In genomic region chr10:117547301-117548153, GRCh38 we compare ENCODE assay signal across 17 cellular contexts. TPM values are rescaled to one million over a fixed set of nuclear protein-coding genes. Genes with fewer than 3 reads are reported as not detected.
DNase-seq lines count a peak whose midpoint lies in the region; ATAC-seq, FAIRE-seq and TF ChIP-seq lines count a peak whose summit lies in the region.
"Had no signal": no experiment of that assay in that cellular context is flagged by ENCODE, and none has a peak within 500 bp of the region (broad histone marks: within the 10 kb centered on the region; RNA-seq: fewer than 3 reads in every experiment).

No MANE protein-coding gene starts in this region.

- H4K20me1 ChIP-seq in HepG2 (ENCODE audit: insufficient read depth, low read length) (no peaks in the 10 kb centered on the region), neural progenitor cell (ENCODE audit: low read depth) (peaks cover 80% of the 10 kb centered on the region)

- POLR2A ChIA-PET in HepG2 (lab: Yijun Ruan, JAX), result no interaction called here

- H3K9me3 ChIP-seq in HepG2 (ENCODE audit: low read length) (no peaks in the 10 kb centered on the region), right lobe of liver (no peaks in the 10 kb centered on the region), ectodermal cell (ENCODE audit: control insufficient read depth, low read length) (no peaks in the 10 kb centered on the region), neural progenitor cell (ENCODE audit: low read depth) (no peaks in the 10 kb centered on the region), tibial nerve (no peaks in the 10 kb centered on the region)
- H3K9me3 ChIP-seq: upper lobe of left lung had no signal

- DNase-seq in HepG2 (ENCODE audit: low spot score) (no peak), right lobe of liver (no peak), neural progenitor cell (ENCODE audit: low spot score) (peak; percentile 58), G401 (ENCODE audit: low spot score) (no peak), tibial nerve (ENCODE audit: low spot score in 2 of 2) (no peak)
- DNase-seq in natural killer cell treated with Interleukin-12 subunit alpha and Interleukin-12 subunit beta and Interleukin-15 and Interleukin-18, amount 100 ng/mL, for 72 hours (ENCODE audit: low spot score), result no peak
- DNase-seq: activated CD4-positive, alpha-beta memory T cell treated with anti-CD3 and anti-CD28 coated beads for 36 hours; activated naive CD4-positive, alpha-beta T cell treated with Interleukin-2 at 50 U/mL for 16 hours; DND-41; IMR-90; NCI-H1417; NCI-H526 had no signal

- WGBS in HepG2 (ENCODE audit: low lambda C conversion rate), result 5% methylated on average over 17 of the region's 22 CpGs
- 2% methylated on average over 21 of the region's 22 CpGs for WGBS in right lobe of liver (ENCODE audit: insufficient coverage, low coverage, low lambda C conversion rate, missing lambda C conversion rate)
- 1 to 3% methylated on average over 22 of the region's 22 CpGs for WGBS in ectodermal cell, 2 experiments
- 20 to 21% methylated on average over 22 of the region's 22 CpGs for WGBS in tibial nerve, 2 donors

- H3K9ac ChIP-seq in HepG2 (ENCODE audit: insufficient read depth, low read depth, low read length) (no peak overlapping the region), neural progenitor cell (no peak overlapping the region)

- no peaks in the 10 kb centered on the region for H3K79me2 ChIP-seq in HepG2 (ENCODE audit: insufficient read depth, low read length)
- H3K79me2 ChIP-seq in neural progenitor cell (ENCODE audit: low read depth), result peaks cover 68% of the 10 kb centered on the region

- H3K27ac Mint-ChIP-seq in neural progenitor cell, result peak overlapping the region; percentile 83
- H3K27ac Mint-ChIP-seq in natural killer cell treated with Interleukin-12 subunit alpha and Interleukin-12 subunit beta and Interleukin-15 and Interleukin-18, amount 100 ng/mL, for 72 hours, result no peak overlapping the region
- H3K27ac Mint-ChIP-seq: activated CD4-positive, alpha-beta memory T cell treated with anti-CD3 and anti-CD28 coated beads for 36 hours; T-helper 2 cell treated with Interferon-gamma antibody and Interleukin-4, amounts not matched to agents 5 μg/mL and 100 μg/mL, for 36 hours had no signal

- peak overlapping the region; percentile 89 for H3K4me3 Mint-ChIP-seq in neural progenitor cell
- no peak overlapping the region for H3K4me3 Mint-ChIP-seq in natural killer cell treated with Interleukin-12 subunit alpha and Interleukin-12 subunit beta and Interleukin-15 and Interleukin-18, amount 100 ng/mL, for 72 hours
- H3K4me3 Mint-ChIP-seq: activated CD4-positive, alpha-beta memory T cell treated with anti-CD3 and anti-CD28 coated beads for 36 hours; T-helper 2 cell treated with Interferon-gamma antibody and Interleukin-4, amounts not matched to agents 5 μg/mL and 100 μg/mL, for 36 hours had no signal

- CTCF ChIA-PET in HepG2 (lab: Yijun Ruan, JAX; ENCODE audit: low intra/inter-chr PET ratio, low total read pairs), result no interaction called here

- H3K27me3 Mint-ChIP-seq in neural progenitor cell (ENCODE audit: insufficient read depth, low read depth), result peaks cover 82% of the 10 kb centered on the region
- peaks cover 56 to 72% of the 10 kb centered on the region in 2 donors for H3K27me3 Mint-ChIP-seq in natural killer cell treated with Interleukin-12 subunit alpha and Interleukin-12 subunit beta and Interleukin-15 and Interleukin-18, amount 100 ng/mL, for 72 hours

- no peak for TF ChIP-seq EP300 in HepG2 (IDR thresholded peaks at IDR 0.05; ENCODE audit: low read depth in 2 of 2, low read length in 2 of 2)
- no peak for TF ChIP-seq EP300 in HepG2 (CRISPR knock-in tag; IDR thresholded peaks at IDR 0.05; ENCODE audit: borderline replicate concordance)
- no peak for TF ChIP-seq EP300 in tibial nerve (IDR thresholded peaks at IDR 0.05)

- peaks cover 65% of the 10 kb centered on the region for H3F3A ChIP-seq in neural progenitor cell (ENCODE audit: low read depth)

- TF ChIP-seq CTCF in HepG2 (CRISPR knock-in tag; IDR thresholded peaks at IDR 0.05) (no peak), right lobe of liver (IDR thresholded peaks at IDR 0.05) (no peak), neural progenitor cell (IDR thresholded peaks at IDR 0.05) (no peak), tibial nerve (IDR thresholded peaks at IDR 0.05) (no peak)

- H3K4me3 ChIP-seq in HepG2 (replicated peaks in 1 of 3; ENCODE audit: insufficient read depth in 1 of 3, low read depth in 2 of 3, low read length in 3 of 3) (no peak overlapping the region), right lobe of liver (no peak overlapping the region), ectodermal cell (ENCODE audit: insufficient read depth, low read depth, low read length) (peak overlapping the region; percentile 56), neural progenitor cell (peak overlapping the region; percentile 83), tibial nerve (peak overlapping the region in 1 of 4 donors; percentile 8)
- H3K4me3 ChIP-seq: coronary artery, upper lobe of left lung had no signal

- no peak for TF ChIP-seq RAD21 in HepG2 (CRISPR knock-in tag; IDR thresholded peaks at IDR 0.05)

- H3K4me1 Mint-ChIP-seq in neural progenitor cell, result peaks cover 59% of the 10 kb centered on the region
- peaks cover 7 to 18% of the 10 kb centered on the region in 2 donors for H3K4me1 Mint-ChIP-seq in natural killer cell treated with Interleukin-12 subunit alpha and Interleukin-12 subunit beta and Interleukin-15 and Interleukin-18, amount 100 ng/mL, for 72 hours (ENCODE audit: low read depth in 2 of 2)

- BruUV-seq in HepG2 (replicated peaks; lab: Mats Ljungman, UMichigan), result no TSS peak

- no peaks in the 10 kb centered on the region for H3K9me3 Mint-ChIP-seq in neural progenitor cell
- H3K9me3 Mint-ChIP-seq in natural killer cell treated with Interleukin-12 subunit alpha and Interleukin-12 subunit beta and Interleukin-15 and Interleukin-18, amount 100 ng/mL, for 72 hours, result no peaks in the 10 kb centered on the region
- H3K9me3 Mint-ChIP-seq: activated CD4-positive, alpha-beta memory T cell treated with anti-CD3 and anti-CD28 coated beads for 36 hours; T-helper 2 cell treated with Interferon-gamma antibody and Interleukin-4, amounts not matched to agents 5 μg/mL and 100 μg/mL, for 36 hours had no signal

- H3K4me1 ChIP-seq in HepG2 (ENCODE audit: insufficient read depth, low read length) (peaks cover 7% of the 10 kb centered on the region), right lobe of liver (peaks cover 0 to 23% (median 13%) of the 10 kb centered on the region in 4 donors), ectodermal cell (ENCODE audit: control insufficient read depth, insufficient read depth, low read length) (peaks cover 33% of the 10 kb centered on the region), neural progenitor cell (peaks cover 71% of the 10 kb centered on the region), tibial nerve (peaks cover 0 to 71% (median 25%) of the 10 kb centered on the region in 4 donors)

- in situ Hi-C loops in HepG2 (cut with HindIII; ENCODE audit: extremely low pct_ligation_motif_present, low pct_unique_long_range_greater_than_20kb), result loop anchor here (25.0 kb wide), 1 partner anchor 565 kb away; no protein-coding TSS in a partner anchor
- in situ Hi-C loops in G401 (cut with HindIII; ENCODE audit: low sequenced_read_pairs), result no loop called here

- ATAC-seq in HepG2, result peak; percentile 29; the same call in 1 of the 3 replicates
- ATAC-seq in right lobe of liver, result no peak
- ATAC-seq in GM18873 (IDR thresholded peaks at IDR 0.05; ENCODE audit: low FRiP score, unreplicated experiment), result no peak
- no peak for ATAC-seq in natural killer cell treated with Interleukin-12 subunit alpha and Interleukin-12 subunit beta and Interleukin-15 and Interleukin-18, amount 100 ng/mL, for 72 hours

- peaks cover 15% of the 10 kb centered on the region for H3K36me3 Mint-ChIP-seq in neural progenitor cell
- H3K36me3 Mint-ChIP-seq in natural killer cell treated with Interleukin-12 subunit alpha and Interleukin-12 subunit beta and Interleukin-15 and Interleukin-18, amount 100 ng/mL, for 72 hours, result peaks cover 8% of the 10 kb centered on the region
- H3K36me3 Mint-ChIP-seq: activated CD4-positive, alpha-beta memory T cell treated with anti-CD3 and anti-CD28 coated beads for 36 hours had no signal

- no peak for TF ChIP-seq POLR2A in HepG2 (IDR thresholded peaks at IDR 0.05; ENCODE audit: insufficient read depth in 1 of 2, low read depth in 2 of 2, low read length in 2 of 2)
- TF ChIP-seq POLR2A in right lobe of liver (IDR thresholded peaks at IDR 0.05), result no peak
- no peak for TF ChIP-seq POLR2A in tibial nerve (IDR thresholded peaks at IDR 0.05)

- H3K4me2 ChIP-seq in HepG2 (ENCODE audit: low read depth, low read length), result no peak overlapping the region
- H3K4me2 ChIP-seq in neural progenitor cell, result peak overlapping the region; percentile 95

- intact Hi-C loops in HepG2 (cut with micrococcal nuclease; ENCODE audit: unreplicated experiment), result no loop called here
- intact Hi-C loops in right lobe of liver (cut with DNase I), result no loop called here

- H3K27me3 ChIP-seq in HepG2 (ENCODE audit: control insufficient read depth in 1 of 2, insufficient read depth in 2 of 2, low read length in 2 of 2) (peaks cover 23 to 88% of the 10 kb centered on the region in 2 experiments), right lobe of liver (peaks cover 22 to 69% of the 10 kb centered on the region in 2 donors), ectodermal cell (ENCODE audit: control insufficient read depth, insufficient read depth, low read length, poor library complexity, severe bottlenecking) (peaks cover 100% of the 10 kb centered on the region), neural progenitor cell (peaks cover 100% of the 10 kb centered on the region), tibial nerve (peaks cover 0 to 100% of the 10 kb centered on the region in 2 donors)

- H3K36me3 ChIP-seq in HepG2 (replicated peaks in 1 of 2; ENCODE audit: control insufficient read depth in 1 of 2, insufficient read depth in 2 of 2, low read length in 2 of 2) (no peaks in the 10 kb centered on the region), right lobe of liver (no peaks in the 10 kb centered on the region), ectodermal cell (ENCODE audit: control insufficient read depth, insufficient read depth, low read length) (no peaks in the 10 kb centered on the region), neural progenitor cell (no peaks in the 10 kb centered on the region), tibial nerve (no peaks in the 10 kb centered on the region)
- H3K36me3 ChIP-seq: upper lobe of left lung had no signal

- no peak for FAIRE-seq in HepG2 (lab: Jason Lieb, UNC)

- H2AFZ ChIP-seq in HepG2 (ENCODE audit: low read length) (no peak overlapping the region), neural progenitor cell (replicated peaks) (no peak overlapping the region)

- no peak overlapping the region for H3K27ac ChIP-seq in HepG2 (ENCODE audit: extremely low read length, insufficient read depth, low read length)
- no peak overlapping the region for H3K27ac ChIP-seq in right lobe of liver
- H3K27ac ChIP-seq in ectodermal cell (ENCODE audit: insufficient read depth, low read depth, low read length, poor library complexity, severe bottlenecking), result no peak overlapping the region
- no peak overlapping the region for H3K27ac ChIP-seq in neural progenitor cell
- H3K27ac ChIP-seq in tibial nerve, result no peak overlapping the region
- H3K27ac ChIP-seq: upper lobe of left lung had no signal

RNA-seq across cellular contexts. Expression of gene EMX2, which starts 5.0 kb away (rescaled TPM):
- not detected in 2 replicates for total RNA-seq in HepG2 (2016; rRNA removed; fragmentation: Illumina TruSeq; extraction: Trizol)
- total RNA-seq in HepG2 (2016; cell fraction: cytosol; rRNA removed; fragmentation: Illumina TruSeq; extraction: Trizol; ENCODE audit: low read depth), result not detected in 2 replicates
- not detected in 2 replicates for total RNA-seq in HepG2 (2016; cell fraction: insoluble cytoplasmic fraction; rRNA removed; fragmentation: Illumina TruSeq; extraction: Trizol)
- not detected in 2 replicates for total RNA-seq in HepG2 (2016; cell fraction: membrane; rRNA removed; fragmentation: Illumina TruSeq; extraction: Trizol)
- total RNA-seq in HepG2 (2016; cell fraction: nucleus; rRNA removed; fragmentation: Illumina TruSeq; extraction: Trizol), result not detected in 2 replicates
- polyA plus RNA-seq in HepG2 (2011; rRNA removed), result not detected in 2 replicates
- polyA plus RNA-seq in HepG2 (2011; cell fraction: cytosol; rRNA removed), result not detected in 2 replicates
- polyA plus RNA-seq in HepG2 (2011; cell fraction: nucleus; rRNA removed), result not detected in 2 replicates
- 0.07 TPM in 1 of 2 replicates, not detected in the other for polyA plus RNA-seq in HepG2 (2012)
- polyA plus RNA-seq in HepG2 (2016; cell fraction: cytosol; fragmentation: Illumina TruSeq; extraction: Trizol; ENCODE audit: low read depth), result not detected in 2 replicates
- polyA plus RNA-seq in HepG2 (2016; cell fraction: insoluble cytoplasmic fraction; fragmentation: Illumina TruSeq; extraction: Trizol; ENCODE audit: low read depth), result not detected in 2 replicates
- not detected in 2 replicates for polyA plus RNA-seq in HepG2 (2016; cell fraction: membrane; fragmentation: Illumina TruSeq; extraction: Trizol; ENCODE audit: low read depth)
- not detected in 2 replicates for polyA plus RNA-seq in HepG2 (2016; cell fraction: nucleus; fragmentation: Illumina TruSeq; extraction: Trizol; ENCODE audit: insufficient read depth, low read depth)
- not detected in 2 replicates for polyA minus RNA-seq in HepG2 (2011; rRNA and poly(A)+ RNA removed; ENCODE audit: low replicate concordance)
- not detected in 2 replicates for polyA minus RNA-seq in HepG2 (2011; cell fraction: cytosol; rRNA and poly(A)+ RNA removed)
- polyA minus RNA-seq in HepG2 (2011; cell fraction: nucleus; rRNA and poly(A)+ RNA removed), result not detected in 2 replicates
- not detected for total RNA-seq in right lobe of liver
- 14.7 TPM for polyA plus RNA-seq in ectodermal cell (2013, experiment 1 of 4)
- polyA plus RNA-seq in ectodermal cell (2013, experiment 2 of 4), result 26.8 TPM
- polyA plus RNA-seq in ectodermal cell (2013, experiment 3 of 4), result 15.9 TPM
- polyA plus RNA-seq in ectodermal cell (2013, experiment 4 of 4), result 21.5 TPM
- total RNA-seq in neural progenitor cell (ENCODE audit: low replicate concordance), result 9.5 and 22.7 TPM in 2 replicates
- not detected in 2 replicates for total RNA-seq in G401 (2014; rRNA removed; shearing (Covaris generic))
- not detected for total RNA-seq in natural killer cell treated with Interleukin-12 subunit alpha and Interleukin-12 subunit beta and Interleukin-15 and Interleukin-18, amount 100 ng/mL, for 72 hours
- total RNA-seq in tibial nerve, result 1 to 10 TPM in 2 of 4 donors, under 1 TPM in 2; 0.44 to 2.3 (median 1.1) TPM
- total RNA-seq: activated CD4-positive, alpha-beta memory T cell treated with anti-CD3 and anti-CD28 coated beads for 36 hours; IMR-90 had no signal
- polyA plus RNA-seq: IMR-90 had no signal

Comparison
In these comparisons a context has a peak if more than half of its experiments do, and no peak if none do; other contexts are left out.
1. H3K4me3 ChIP-seq: peak in ectodermal cell (single experiment) and neural progenitor cell (single experiment); none in HepG2 (0 of 3) and right lobe of liver (0 of 3).